ENCODE assay signal across 7 cellular contexts in the genomic region with DNA sequence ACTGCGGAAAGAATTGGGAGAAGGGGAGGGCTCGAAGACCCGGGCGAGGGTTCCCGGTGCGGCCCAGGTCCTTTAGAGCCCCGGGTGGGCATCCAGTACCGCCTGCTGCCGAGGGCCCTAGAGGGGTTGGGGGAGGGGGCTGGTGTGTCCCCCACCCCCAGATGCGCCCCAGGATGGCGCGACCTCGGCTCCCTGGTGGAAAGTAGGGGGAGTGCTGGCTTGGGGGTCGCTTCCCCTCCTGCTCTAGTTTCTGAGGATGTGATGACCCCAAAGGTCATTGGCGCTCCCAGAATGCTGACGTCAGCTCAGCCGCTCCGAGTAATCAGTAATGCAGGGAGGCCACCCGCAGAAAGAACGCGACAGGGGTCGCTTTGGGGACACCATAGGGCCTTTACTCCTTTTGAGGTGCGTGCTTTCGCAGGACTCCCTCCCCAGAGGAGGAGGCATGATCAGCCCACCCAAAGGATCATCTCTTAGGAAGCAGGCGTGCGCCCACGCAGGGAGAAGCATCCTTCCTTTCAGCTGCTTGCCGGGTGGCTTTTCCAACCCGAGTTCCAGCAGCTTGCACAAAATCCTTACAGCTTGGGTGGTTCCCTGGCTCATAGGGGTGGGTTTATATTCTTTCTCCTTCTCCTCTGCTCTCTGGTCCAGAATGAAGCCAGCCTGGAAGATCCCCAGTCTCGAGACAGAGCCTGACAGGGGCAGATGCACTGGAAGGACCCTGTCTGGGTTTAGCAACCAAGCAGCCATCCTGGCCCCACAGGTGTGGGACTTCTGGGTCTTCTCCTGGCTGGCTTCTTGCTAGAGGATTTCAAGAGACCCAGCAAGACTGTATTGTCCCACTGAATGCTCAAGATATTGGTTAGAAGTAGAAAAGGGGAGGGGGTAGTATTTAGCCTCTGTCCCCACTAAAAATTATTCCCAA. TPM values are rescaled to one million over a fixed set of nuclear protein-coding genes. Genes with fewer than 3 reads are reported as not detected.
DNase-seq lines count a peak whose midpoint lies in the region; ATAC-seq and FAIRE-seq lines count a peak whose summit lies in the region.

No MANE protein-coding gene starts in this region.

- H3K4me3 ChIP-seq in HUES6 (ENCODE audit: low read depth, low read length) (peak overlapping the region; percentile 89), iPS-18c (ENCODE audit: insufficient read depth, low read depth, low read length) (peak overlapping the region; percentile 62)

- peaks cover 66% of the 10 kb centered on the region for H3K27me3 ChIP-seq in HUES6 (ENCODE audit: control insufficient read depth, insufficient read depth, low read length)

- H3K9ac ChIP-seq in HUES6 (ENCODE audit: low read length), result no peak overlapping the region

- H3K27ac ChIP-seq in HUES6 (ENCODE audit: low read depth, low read length), result no peak overlapping the region

- peak; percentile 29 for DNase-seq in stimulated activated CD8-positive, alpha-beta memory T cell treated with anti-CD3 and anti-CD28 coated beads, Interleukin-4, amount 100 ng/mL, for 48 hours
- no peak for DNase-seq in stimulated activated CD4-positive, alpha-beta T cell treated with anti-CD3 and anti-CD28 coated beads, Interleukin-4, amount 100 ng/mL, for 24 hours
- no peak for DNase-seq in stimulated activated naive CD4-positive, alpha-beta T cell (lab: John Stamatoyannopoulos, UW)
- DNase-seq in frontal cortex (ENCODE audit: low spot score in 2 of 2), result no peak

- H3K4me1 Mint-ChIP-seq in activated T-helper 17 cell treated with anti-CD3 and anti-CD28 coated beads, Interleukin-2, amount 50 U/mL, for 72 hours, result peaks cover 6% of the 10 kb centered on the region

- no peak for FAIRE-seq in frontal cortex (lab: Jason Lieb, UNC)

- H3K36me3 ChIP-seq in HUES6 (ENCODE audit: control insufficient read depth, insufficient read depth, low read length), result no peaks in the 10 kb centered on the region

- H3K27ac Mint-ChIP-seq in activated T-helper 17 cell treated with anti-CD3 and anti-CD28 coated beads, Interleukin-2, amount 50 U/mL, for 72 hours, result no peak overlapping the region

- H3K4me1 ChIP-seq in HUES6 (ENCODE audit: control insufficient read depth, insufficient read depth, low read length), result peaks cover 10% of the 10 kb centered on the region

- ATAC-seq in activated T-helper 17 cell treated with anti-CD3 and anti-CD28 coated beads, Interleukin-2, amount 50 U/mL, for 72 hours (replicated peaks), result no peak

- H3K9me3 Mint-ChIP-seq in activated T-helper 17 cell treated with anti-CD3 and anti-CD28 coated beads, Interleukin-2, amount 50 U/mL, for 72 hours, result no peaks in the 10 kb centered on the region

- H3K9me3 ChIP-seq in HUES6 (ENCODE audit: control insufficient read depth, insufficient read depth, low read depth, low read length) (no peaks in the 10 kb centered on the region), iPS-18c (ENCODE audit: control insufficient read depth, insufficient read depth, low read length) (peaks cover 2% of the 10 kb centered on the region)

- no peaks in the 10 kb centered on the region for H3K27me3 Mint-ChIP-seq in activated T-helper 17 cell treated with anti-CD3 and anti-CD28 coated beads, Interleukin-2, amount 50 U/mL, for 72 hours

- H3K36me3 Mint-ChIP-seq in activated T-helper 17 cell treated with anti-CD3 and anti-CD28 coated beads, Interleukin-2, amount 50 U/mL, for 72 hours (ENCODE audit: low read depth), result no peaks in the 10 kb centered on the region

- H3K4me3 Mint-ChIP-seq in activated T-helper 17 cell treated with anti-CD3 and anti-CD28 coated beads, Interleukin-2, amount 50 U/mL, for 72 hours, result peak overlapping the region; percentile 55

RNA-seq across cellular contexts. Expression of a gene that starts 1.3 kb away (rescaled TPM):
- 10 to 100 TPM; 21.6 to 31.7 TPM for total RNA-seq in activated T-helper 17 cell treated with anti-CD3 and anti-CD28 coated beads, Interleukin-2, amount 50 U/mL, for 72 hours
- 29.8 TPM for total RNA-seq in frontal cortex
